ENCODE assay signal across 8 cellular contexts in genomic region chr9:114592356-114592755, GRCh38. TPM values are rescaled to one million over a fixed set of nuclear protein-coding genes. Genes with fewer than 3 reads are reported as not detected.
DNase-seq lines count a peak whose midpoint lies in the region; ATAC-seq and TF ChIP-seq lines count a peak whose summit lies in the region.

No MANE protein-coding gene starts in this region.

- H3K27me3 Mint-ChIP-seq in activated naive CD8-positive, alpha-beta T cell treated with anti-CD3 and anti-CD28 coated beads, Interleukin-2, amount 50 U/mL, for 24 hours = peaks cover 2% of the 10 kb centered on the region
- H3K27me3 Mint-ChIP-seq in type B pancreatic cell = no peaks in the 10 kb centered on the region

- H3K4me3 ChIP-seq in OCI-LY3 (ENCODE audit: low read length) = no peak overlapping the region

- peaks cover 32% of the 10 kb centered on the region for H3K36me3 ChIP-seq in OCI-LY3 (replicated peaks; ENCODE audit: low read depth, low read length)

- peaks cover 30% of the 10 kb centered on the region for H3K4me1 ChIP-seq in OCI-LY3 (ENCODE audit: low read length)

- DNase-seq in GDM1 (lab: John Stamatoyannopoulos, UW) (peak; percentile 58), kidney glomerular epithelial cell (lab: John Stamatoyannopoulos, UW) (peak; percentile 30), type B pancreatic cell (ENCODE audit: extremely low spot score, unreplicated experiment) (no peak), DMS153 (lab: John Stamatoyannopoulos, UW) (no peak), GOT3 (lab: John Stamatoyannopoulos, UW) (no peak), NCI-H748 treated with DMSO at 0.1 percent for 48 hours (lab: John Stamatoyannopoulos, UW) (no peak)
- DNase-seq in activated naive CD8-positive, alpha-beta T cell treated with anti-CD3 and anti-CD28 coated beads, Interleukin-2, amount 50 U/mL, for 24 hours = peak; percentile 41

- H3K4me1 Mint-ChIP-seq in activated naive CD8-positive, alpha-beta T cell treated with anti-CD3 and anti-CD28 coated beads, Interleukin-2, amount 50 U/mL, for 24 hours = peaks cover 62% of the 10 kb centered on the region
- peaks cover 24% of the 10 kb centered on the region for H3K4me1 Mint-ChIP-seq in type B pancreatic cell (ENCODE audit: unreplicated experiment)

- H3K27ac Mint-ChIP-seq in activated naive CD8-positive, alpha-beta T cell treated with anti-CD3 and anti-CD28 coated beads, Interleukin-2, amount 50 U/mL, for 24 hours = peak overlapping the region; percentile 88
- peak overlapping the region; percentile 77 for H3K27ac Mint-ChIP-seq in type B pancreatic cell

- H3K9me3 Mint-ChIP-seq in activated naive CD8-positive, alpha-beta T cell treated with anti-CD3 and anti-CD28 coated beads, Interleukin-2, amount 50 U/mL, for 24 hours = no peaks in the 10 kb centered on the region
- no peaks in the 10 kb centered on the region for H3K9me3 Mint-ChIP-seq in type B pancreatic cell

- no peaks in the 10 kb centered on the region for H3K27me3 ChIP-seq in OCI-LY3 (ENCODE audit: low read depth, low read length)

- H3K4me3 Mint-ChIP-seq in activated naive CD8-positive, alpha-beta T cell treated with anti-CD3 and anti-CD28 coated beads, Interleukin-2, amount 50 U/mL, for 24 hours = peak overlapping the region; percentile 68
- peak overlapping the region; percentile 64 for H3K4me3 Mint-ChIP-seq in type B pancreatic cell

- H4K20me1 ChIP-seq in OCI-LY3 (ENCODE audit: insufficient read depth, low read length) = peaks cover 31% of the 10 kb centered on the region; the same call in 1 of the 2 replicates

- TF ChIP-seq CTCF in OCI-LY3 (IDR thresholded peaks at IDR 0.05; ENCODE audit: low read depth, low read length) = peak; percentile 42
- no peak for TF ChIP-seq CTCF in type B pancreatic cell (conservative IDR thresholded peaks at IDR 0.05)

- H3K4me2 ChIP-seq in OCI-LY3 (ENCODE audit: low read length) = peak overlapping the region; percentile 26; the same call in 1 of the 2 replicates

- peak; percentile 13 for ATAC-seq in activated naive CD8-positive, alpha-beta T cell treated with anti-CD3 and anti-CD28 coated beads, Interleukin-2, amount 50 U/mL, for 24 hours

- no peak overlapping the region for H3K9ac ChIP-seq in OCI-LY3 (ENCODE audit: low read length)

- peaks cover 80% of the 10 kb centered on the region for H3K79me2 ChIP-seq in OCI-LY3 (ENCODE audit: low read length)

- peak overlapping the region; percentile 16 for H3K27ac ChIP-seq in OCI-LY3 (ENCODE audit: low read length)

- H2AFZ ChIP-seq in OCI-LY3 (ENCODE audit: low read depth, low read length) = no peak overlapping the region

- no peaks in the 10 kb centered on the region for H3K9me3 ChIP-seq in OCI-LY3 (ENCODE audit: insufficient read depth, low read length)

- peaks cover 55% of the 10 kb centered on the region for H3K36me3 Mint-ChIP-seq in activated naive CD8-positive, alpha-beta T cell treated with anti-CD3 and anti-CD28 coated beads, Interleukin-2, amount 50 U/mL, for 24 hours (ENCODE audit: low read depth)
- peaks cover 40% of the 10 kb centered on the region for H3K36me3 Mint-ChIP-seq in type B pancreatic cell

RNA-seq across cellular contexts. Expression of gene ATP6V1G1, which starts 4.8 kb away (rescaled TPM):
- 110 and 147 TPM in 2 replicates for total RNA-seq in type B pancreatic cell (ENCODE audit: low replicate concordance)

RNA-seq across cellular contexts. Expression of gene TMEM268, which starts 18.7 kb away (rescaled TPM):
- total RNA-seq in type B pancreatic cell (ENCODE audit: low replicate concordance) = 6.5 and 6.6 TPM in 2 replicates

Comparison
In these comparisons a context has a peak if more than half of its experiments do, and no peak if none do; other contexts are left out.
1. DNase-seq: peak in GDM1 (single experiment), activated naive CD8-positive, alpha-beta T cell treated with anti-CD3 and anti-CD28 coated beads, Interleukin-2, amount 50 U/mL, for 24 hours (single experiment) and kidney glomerular epithelial cell (single experiment); none in type B pancreatic cell (single experiment), DMS153 (single experiment), GOT3 (single experiment) and NCI-H748 treated with DMSO at 0.1 percent for 48 hours (single experiment).